ENCODE assay signal across 13 cellular contexts in genomic region chr16:53545433-53545832, GRCh38. TPM values are rescaled to one million over a fixed set of nuclear protein-coding genes. Genes with fewer than 3 reads are reported as not detected.
A peak's percentile ranks its signal among the peaks of the same experiment; 100 is the strongest.
DNase-seq lines count a peak whose midpoint lies in the region; ATAC-seq and TF ChIP-seq lines count a peak whose summit lies in the region.
"Had no signal": no experiment of that assay in that cellular context is flagged by ENCODE, and none has a peak within 500 bp of the region (broad histone marks: within the 10 kb centered on the region; RNA-seq: fewer than 3 reads in every experiment).

No MANE protein-coding gene starts in this region.

- no peaks in the 10 kb centered on the region for H3K9me3 Mint-ChIP-seq in natural killer cell treated with Interleukin-12 subunit alpha and Interleukin-12 subunit beta and Interleukin-15 and Interleukin-18, amount 100 ng/mL, for 72 hours
- H3K9me3 Mint-ChIP-seq in natural killer cell = no peaks in the 10 kb centered on the region
- H3K9me3 Mint-ChIP-seq in activated CD4-positive, alpha-beta memory T cell treated with anti-CD3 and anti-CD28 coated beads for 36 hours = no peaks in the 10 kb centered on the region

- TF ChIP-seq CTCF in natural killer cell (IDR thresholded peaks at IDR 0.05) (no peak), osteoblast (IDR thresholded peaks at IDR 0.05; ENCODE audit: extremely low read depth, low read depth, low read length) (no peak)

- no peak overlapping the region for H3K27ac Mint-ChIP-seq in natural killer cell treated with Interleukin-12 subunit alpha and Interleukin-12 subunit beta and Interleukin-15 and Interleukin-18, amount 100 ng/mL, for 72 hours
- H3K27ac Mint-ChIP-seq in natural killer cell = no peak overlapping the region
- no peak overlapping the region for H3K27ac Mint-ChIP-seq in activated CD4-positive, alpha-beta memory T cell treated with anti-CD3 and anti-CD28 coated beads for 36 hours

- H3K9me3 ChIP-seq in osteoblast (ENCODE audit: low read depth, low read length) = no peaks in the 10 kb centered on the region
- H3K9me3 ChIP-seq: MG63, SK-N-SH, vagina had no signal

- POLR2A ChIA-PET in activated CD4-positive, alpha-beta memory T cell treated with anti-CD3 and anti-CD28 coated beads for 36 hours (lab: Charles Lee) = no interaction called here

- peaks cover 5 to 14% of the 10 kb centered on the region in 2 donors for H3K4me1 Mint-ChIP-seq in natural killer cell treated with Interleukin-12 subunit alpha and Interleukin-12 subunit beta and Interleukin-15 and Interleukin-18, amount 100 ng/mL, for 72 hours (ENCODE audit: low read depth in 2 of 2)
- peaks cover 13% of the 10 kb centered on the region in 2 donors for H3K4me1 Mint-ChIP-seq in natural killer cell
- H3K4me1 Mint-ChIP-seq in activated CD4-positive, alpha-beta memory T cell treated with anti-CD3 and anti-CD28 coated beads for 36 hours (ENCODE audit: low read depth) = peaks cover 28% of the 10 kb centered on the region

- H3K4me2 ChIP-seq in osteoblast (ENCODE audit: insufficient read depth, low read length) = no peak overlapping the region
- H3K4me2 ChIP-seq: SK-N-SH had no signal

- no peak overlapping the region for H3K27ac ChIP-seq in osteoblast (ENCODE audit: low read depth, low read length)
- H3K27ac ChIP-seq: vagina had no signal

- peaks cover 11 to 30% of the 10 kb centered on the region in 2 donors for H3K27me3 Mint-ChIP-seq in natural killer cell treated with Interleukin-12 subunit alpha and Interleukin-12 subunit beta and Interleukin-15 and Interleukin-18, amount 100 ng/mL, for 72 hours
- H3K27me3 Mint-ChIP-seq in natural killer cell (ENCODE audit: low read depth in 2 of 2) = peaks cover 16 to 35% of the 10 kb centered on the region in 2 donors
- H3K27me3 Mint-ChIP-seq in activated CD4-positive, alpha-beta memory T cell treated with anti-CD3 and anti-CD28 coated beads for 36 hours = no peaks in the 10 kb centered on the region

- DNase-seq in natural killer cell treated with Interleukin-12 subunit alpha and Interleukin-12 subunit beta and Interleukin-15 and Interleukin-18, amount 100 ng/mL, for 72 hours (ENCODE audit: low spot score) = no peak
- DNase-seq in natural killer cell = no peak
- DNase-seq in activated CD4-positive, alpha-beta memory T cell treated with anti-CD3 and anti-CD28 coated beads for 36 hours = peak; percentile 53
- peak; percentile 23 for DNase-seq in effector CD8-positive, alpha-beta T cell (lab: John Stamatoyannopoulos, UW)
- no peak for DNase-seq in A172 (ENCODE audit: low spot score)
- DNase-seq in NCI-H2029 treated with DMSO at 0.1 percent for 48 hours (lab: John Stamatoyannopoulos, UW) = no peak
- DNase-seq in osteoblast (ENCODE audit: insufficient read length, low spot score, missing footprints) = no peak
- no peak for DNase-seq in NK-92 treated with Interleukin-12 subunit alpha and Interleukin-12 subunit beta, amount 100 ng/mL, for 24 hours (lab: John Stamatoyannopoulos, UW)
- DNase-seq: hippocampal formation, MG63, SK-N-SH had no signal

- H3K4me3 Mint-ChIP-seq in natural killer cell treated with Interleukin-12 subunit alpha and Interleukin-12 subunit beta and Interleukin-15 and Interleukin-18, amount 100 ng/mL, for 72 hours = peak overlapping the region; percentile 2
- H3K4me3 Mint-ChIP-seq in natural killer cell = no peak overlapping the region
- H3K4me3 Mint-ChIP-seq in activated CD4-positive, alpha-beta memory T cell treated with anti-CD3 and anti-CD28 coated beads for 36 hours = peak overlapping the region; percentile 2

- ATAC-seq in natural killer cell treated with Interleukin-12 subunit alpha and Interleukin-12 subunit beta and Interleukin-15 and Interleukin-18, amount 100 ng/mL, for 72 hours = no peak
- no peak for ATAC-seq in natural killer cell

- H3K4me3 ChIP-seq in osteoblast (ENCODE audit: insufficient read depth, low read length) = no peak overlapping the region
- H3K4me3 ChIP-seq: lung, MG63, vagina had no signal

- intact Hi-C loops in natural killer cell (cut with micrococcal nuclease) = no loop called here
- intact Hi-C loops in activated CD4-positive, alpha-beta memory T cell treated with anti-CD3 and anti-CD28 coated beads for 36 hours (cut with micrococcal nuclease) = loop anchor here (5.0 kb wide), 1 partner anchor 38 kb away; no protein-coding TSS in a partner anchor

- no peaks in the 10 kb centered on the region for H4K20me1 ChIP-seq in osteoblast (ENCODE audit: insufficient read depth, low read length)

- H3K36me3 Mint-ChIP-seq in natural killer cell treated with Interleukin-12 subunit alpha and Interleukin-12 subunit beta and Interleukin-15 and Interleukin-18, amount 100 ng/mL, for 72 hours = no peaks in the 10 kb centered on the region
- H3K36me3 Mint-ChIP-seq in natural killer cell = no peaks in the 10 kb centered on the region
- H3K36me3 Mint-ChIP-seq in activated CD4-positive, alpha-beta memory T cell treated with anti-CD3 and anti-CD28 coated beads for 36 hours = no peaks in the 10 kb centered on the region

- peaks cover 18% of the 10 kb centered on the region for H3K4me1 ChIP-seq in osteoblast (ENCODE audit: insufficient read depth, low read length)
- H3K4me1 ChIP-seq: vagina had no signal

- H2AFZ ChIP-seq in osteoblast (ENCODE audit: low read length) = no peak overlapping the region

- H3K36me3 ChIP-seq in osteoblast (ENCODE audit: insufficient read depth, low read length) = no peaks in the 10 kb centered on the region
- H3K36me3 ChIP-seq: MG63, vagina had no signal

- no peaks in the 10 kb centered on the region for H3K79me2 ChIP-seq in osteoblast (ENCODE audit: insufficient read depth, low read length)

- H3K27me3 ChIP-seq in osteoblast (ENCODE audit: insufficient read depth, low read length) = peaks cover 8% of the 10 kb centered on the region
- H3K27me3 ChIP-seq: MG63, vagina had no signal

- CTCF ChIA-PET in activated CD4-positive, alpha-beta memory T cell treated with anti-CD3 and anti-CD28 coated beads for 36 hours (lab: Charles Lee) = interaction anchor here (1.2 kb wide), 1 partner anchor 35 kb away, joined by 3 read pairs; no protein-coding TSS in a partner anchor

RNA-seq across cellular contexts. Expression of gene AKTIP, which starts 42.4 kb away (rescaled TPM):
- total RNA-seq in natural killer cell treated with Interleukin-12 subunit alpha and Interleukin-12 subunit beta and Interleukin-15 and Interleukin-18, amount 100 ng/mL, for 72 hours = 10 to 100 TPM; 28.0 to 30.2 TPM
- 10 to 100 TPM; 22.0 to 33.2 (median 23.2) TPM for total RNA-seq in natural killer cell
- total RNA-seq in activated CD4-positive, alpha-beta memory T cell treated with anti-CD3 and anti-CD28 coated beads for 36 hours = 10 to 100 TPM; 25.6 to 27.1 TPM
- total RNA-seq in A172 (2014; rRNA removed; shearing (Covaris generic)) = 36.6 and 40.0 TPM in 2 replicates
- total RNA-seq in osteoblast = 25.0 and 25.6 TPM in 2 replicates

Comparison
In these comparisons a context has a peak if more than half of its experiments do, and no peak if none do; other contexts are left out.
1. DNase-seq: peak in activated CD4-positive, alpha-beta memory T cell treated with anti-CD3 and anti-CD28 coated beads for 36 hours (single experiment) and effector CD8-positive, alpha-beta T cell (single experiment); none in natural killer cell treated with Interleukin-12 subunit alpha and Interleukin-12 subunit beta and Interleukin-15 and Interleukin-18, amount 100 ng/mL, for 72 hours (single experiment), natural killer cell (single experiment), A172 (single experiment), NCI-H2029 treated with DMSO at 0.1 percent for 48 hours (single experiment), osteoblast (single experiment) and NK-92 treated with Interleukin-12 subunit alpha and Interleukin-12 subunit beta, amount 100 ng/mL, for 24 hours (single experiment).